8 cellular contexts compared by ENCODE assay signal in the genomic region with DNA sequence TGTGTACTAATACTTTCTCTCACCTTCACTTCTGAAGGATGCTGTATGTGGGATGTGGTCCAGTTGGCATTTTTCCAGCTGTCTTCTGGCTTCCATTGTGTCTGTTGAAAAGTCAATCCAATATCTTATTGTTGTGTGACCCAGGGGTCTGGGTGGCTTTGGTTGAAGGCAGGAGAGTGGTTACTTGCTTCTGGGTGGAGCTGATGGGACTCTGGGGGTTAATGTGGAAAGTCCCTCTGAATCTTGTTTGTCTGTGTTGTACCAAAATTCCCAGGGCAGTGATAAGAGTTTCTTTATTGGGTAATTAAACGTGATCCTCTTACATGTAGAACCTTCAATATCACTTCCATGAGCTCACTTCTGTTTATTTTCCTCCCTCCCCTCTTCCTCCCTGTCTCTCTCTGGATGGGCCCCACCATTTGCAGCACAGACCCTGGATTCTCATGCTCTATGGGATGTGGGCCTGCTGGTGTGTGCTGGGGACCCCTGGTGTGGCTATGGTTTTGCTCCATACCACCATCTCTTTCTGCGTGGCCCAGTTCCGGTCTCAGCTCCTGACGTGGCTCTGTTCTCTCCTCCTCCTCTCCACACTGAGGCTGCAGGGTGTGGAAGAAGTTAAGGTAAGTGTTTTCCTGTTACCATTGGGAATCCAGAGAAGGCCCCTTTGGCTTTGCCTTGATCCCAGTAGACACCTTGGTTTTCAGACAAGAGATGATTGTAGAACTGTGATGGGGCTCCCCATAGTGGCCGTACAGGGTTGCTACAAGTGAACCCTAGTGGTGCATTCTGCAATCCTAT.
DNase-seq lines count a peak whose midpoint lies in the region; ATAC-seq and TF ChIP-seq lines count a peak whose summit lies in the region.

No MANE protein-coding gene starts in this region.

- ATAC-seq in GM18868 (IDR thresholded peaks at IDR 0.05; ENCODE audit: unreplicated experiment) (peak; percentile 80), HG03060 (IDR thresholded peaks at IDR 0.05; ENCODE audit: low read depth, unreplicated experiment) (peak; percentile 76), left colon (peak; percentile 91)

- no peaks in the 10 kb centered on the region for H3K27me3 ChIP-seq in BE2C

- intact Hi-C loops in left colon (cut with DNase I, micrococcal nuclease): loop anchor here in 1 of 2 donors (5.0 to 10.0 kb wide), 2 partner anchors 255 to 737 kb away; no protein-coding TSS in a partner anchor

- TF ChIP-seq CTCF in BE2C (IDR thresholded peaks at IDR 0.05; ENCODE audit: low read depth, low read length) (peak; percentile 98), cardiac fibroblast (IDR thresholded peaks at IDR 0.05; ENCODE audit: low read depth, low read length) (peak; percentile 91)

- DNase-seq in BE2C (peak; percentile 71), NCI-H2107 (lab: John Stamatoyannopoulos, UW) (peak; percentile 40), UCSD-AML1 (lab: John Stamatoyannopoulos, UW; ENCODE audit: unreplicated experiment) (peak; percentile 22), cardiac fibroblast (ENCODE audit: low read depth in 2 of 2) (peak; percentile 77 to 78), left colon (peak; percentile 34)
- peak in 2 of 3 experiments; percentile 9 to 26 for DNase-seq in stimulated activated CD4-positive, alpha-beta T cell treated with anti-CD3 and anti-CD28 coated beads, TNF-alpha, amount 100 ng/mL, for 4 hours (ENCODE audit: low read depth in 3 of 3)

- no peaks in the 10 kb centered on the region for H3K4me1 ChIP-seq in BE2C

- no peak overlapping the region for H3K4me3 ChIP-seq in BE2C (ENCODE audit: low read depth, low read length)
- no peak overlapping the region for H3K4me3 ChIP-seq in cardiac fibroblast (replicated peaks in 1 of 2; ENCODE audit: low read depth in 2 of 2, low read length in 2 of 2)

- no peaks in the 10 kb centered on the region for H3K36me3 ChIP-seq in BE2C

- no peaks in the 10 kb centered on the region for H3K9me3 ChIP-seq in BE2C

Comparison
In these comparisons a context has a peak if more than half of its experiments do, and no peak if none do; other contexts are left out.
1. DNase-seq: peak in every context shown above with its lines; median percentile 78 in cardiac fibroblast; 71 in BE2C; 40 in NCI-H2107; 34 in left colon; 22 in UCSD-AML1; 18 in stimulated activated CD4-positive, alpha-beta T cell treated with anti-CD3 and anti-CD28 coated beads, TNF-alpha, amount 100 ng/mL, for 4 hours.